Comparison of ENCODE assay signal across 7 cellular contexts in the genomic region with DNA sequence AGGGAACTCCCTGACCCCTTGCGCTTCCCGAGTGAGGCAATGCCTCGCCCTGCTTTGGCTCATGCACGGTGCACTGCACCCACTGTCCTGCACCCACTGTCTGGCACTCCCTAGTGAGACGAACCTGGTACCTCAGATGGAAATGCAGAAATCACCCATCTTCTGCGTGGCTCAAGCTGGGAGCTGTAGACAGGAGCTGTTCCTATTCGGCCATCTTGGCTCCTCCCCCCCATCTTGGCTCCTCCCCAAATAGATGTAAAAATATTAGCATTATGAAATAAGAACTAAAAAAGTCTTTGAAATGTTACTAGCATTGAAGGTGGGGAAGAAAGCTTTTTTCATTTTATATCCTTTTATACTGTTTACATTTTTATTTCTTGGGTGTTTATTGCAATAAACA.
A peak's percentile ranks its signal among the peaks of the same experiment; 100 is the strongest.
DNase-seq lines count a peak whose midpoint lies in the region; FAIRE-seq and TF ChIP-seq lines count a peak whose summit lies in the region.
"Not testable (repeated sequence)": the region's sequence is repeated elsewhere in the genome, so short reads cannot be mapped to it uniquely, and the experiment has no call there.

No MANE protein-coding gene starts in this region.

- not testable (repeated sequence) for H3K9me2 ChIP-seq in PC-9 (ENCODE audit: insufficient read depth); hepatocyte (replicated peaks; ENCODE audit: insufficient read depth)

- peak; percentile 52 for DNase-seq in DMS 273 (lab: John Stamatoyannopoulos, UW; ENCODE audit: unreplicated experiment)
- peak; percentile 7 for DNase-seq in NCI-H2171 (lab: John Stamatoyannopoulos, UW)
- not testable (repeated sequence) for DNase-seq in PC-9; astrocyte (ENCODE audit: low read depth); nephron progenitor cell
- peak; percentile 32 for DNase-seq in hepatocyte (ENCODE audit: low spot score)

- H3K36me3 Mint-ChIP-seq in astrocyte (ENCODE audit: low read depth, unreplicated experiment): not testable (repeated sequence)
- H3K36me3 Mint-ChIP-seq in nephron progenitor cell (ENCODE audit: low read depth): peaks cover 13% of the 10 kb centered on the region

- POLR2A ChIA-PET in PC-9 (lab: Charles Lee; ENCODE audit: unreplicated experiment): not testable (repeated sequence)

- not testable (repeated sequence) for H3K9me3 ChIP-seq in HUES64 (ENCODE audit: insufficient read depth, low read depth, low read length); PC-9 (ENCODE audit: insufficient read depth, low read depth); astrocyte (ENCODE audit: insufficient read depth, low read depth, low read length); hepatocyte (ENCODE audit: low read depth)

- 11% methylated on average over 6 of the region's 7 CpGs for WGBS in HUES64
- WGBS in hepatocyte (ENCODE audit: low lambda C conversion rate, missing lambda C conversion rate): 6% methylated on average over 7 of the region's 7 CpGs

- not testable (repeated sequence) for FAIRE-seq in astrocyte (lab: Jason Lieb, UNC)

- CTCF ChIA-PET in PC-9 (lab: Charles Lee): not testable (repeated sequence)

- H3K4me3 ChIP-seq in HUES64 (ENCODE audit: low read length) (peak overlapping the region; percentile 63), PC-9 (peak overlapping the region; percentile 39; the same call in 1 of the 2 replicates), hepatocyte (peak overlapping the region; percentile 24)
- H3K4me3 ChIP-seq in astrocyte (ENCODE audit: insufficient read depth, low read depth, low read length): not testable (repeated sequence)

- H3K27me3 Mint-ChIP-seq in astrocyte (ENCODE audit: low read depth, unreplicated experiment); nephron progenitor cell (ENCODE audit: low read depth, poor library complexity): not testable (repeated sequence)

- H3K9ac ChIP-seq in HUES64 (ENCODE audit: low read depth, low read length): peak overlapping the region; percentile 80
- not testable (repeated sequence) for H3K9ac ChIP-seq in astrocyte (ENCODE audit: low read length)

- not testable (repeated sequence) for H3K27ac Mint-ChIP-seq in astrocyte (ENCODE audit: unreplicated experiment); nephron progenitor cell

- H3K4me2 ChIP-seq in PC-9: peak overlapping the region; percentile 62
- H3K4me2 ChIP-seq in astrocyte (ENCODE audit: low read length): not testable (repeated sequence)
- peak overlapping the region; percentile 80 for H3K4me2 ChIP-seq in hepatocyte

- intact Hi-C loops in PC-9 (cut with micrococcal nuclease; ENCODE audit: unreplicated experiment): not testable (repeated sequence)

- not testable (repeated sequence) for H4K20me1 ChIP-seq in PC-9 (ENCODE audit: insufficient read depth); astrocyte (ENCODE audit: insufficient read depth, low read length); hepatocyte (ENCODE audit: insufficient read depth, poor library complexity, severe bottlenecking)

- H3K27ac ChIP-seq in HUES64 (ENCODE audit: low read depth, low read length); PC-9; astrocyte (ENCODE audit: low read depth, low read length): not testable (repeated sequence)
- H3K27ac ChIP-seq in hepatocyte: peak overlapping the region; percentile 74

- H3K36me3 ChIP-seq in HUES64 (ENCODE audit: insufficient read depth, low read length); PC-9 (ENCODE audit: low read depth); astrocyte (ENCODE audit: insufficient read depth, low read length); hepatocyte (replicated peaks; ENCODE audit: insufficient read depth, low read depth): not testable (repeated sequence)

- not testable (repeated sequence) for H3K4me1 Mint-ChIP-seq in astrocyte (ENCODE audit: low read depth, unreplicated experiment)
- H3K4me1 Mint-ChIP-seq in nephron progenitor cell: peaks cover 28% of the 10 kb centered on the region

- H3F3A ChIP-seq in PC-9 (ENCODE audit: insufficient read depth, low read depth): not testable (repeated sequence)

- H3K4me1 ChIP-seq in HUES64 (ENCODE audit: insufficient read depth, low read length); PC-9 (replicated peaks; ENCODE audit: insufficient read depth); astrocyte (ENCODE audit: insufficient read depth, low read length); hepatocyte (ENCODE audit: insufficient read depth): not testable (repeated sequence)

- peak overlapping the region; percentile 62; the same call in 1 of the 2 replicates for H2AFZ ChIP-seq in PC-9
- not testable (repeated sequence) for H2AFZ ChIP-seq in astrocyte (ENCODE audit: low read depth, low read length)
- peak overlapping the region; percentile 84 for H2AFZ ChIP-seq in hepatocyte

- TF ChIP-seq CTCF in PC-9 (conservative IDR thresholded peaks at IDR 0.05); astrocyte (IDR thresholded peaks at IDR 0.05; ENCODE audit: insufficient read depth, low read depth, low read length); hepatocyte (IDR thresholded peaks at IDR 0.05; ENCODE audit: poor library complexity); nephron progenitor cell (IDR thresholded peaks at IDR 0.05): not testable (repeated sequence)

- H3K27me3 ChIP-seq in HUES64 (ENCODE audit: insufficient read depth, low read length); astrocyte (ENCODE audit: insufficient read depth, low read length); hepatocyte: not testable (repeated sequence)
- H3K27me3 ChIP-seq in PC-9 (ENCODE audit: insufficient read depth, low read depth): peaks cover 16% of the 10 kb centered on the region

- not testable (repeated sequence) for BruUV-seq in PC-9 (replicated peaks; lab: Mats Ljungman, UMichigan)

- not testable (repeated sequence) for H3K79me2 ChIP-seq in PC-9 (ENCODE audit: low read depth); astrocyte (ENCODE audit: insufficient read depth, low read length); hepatocyte

- peak overlapping the region; percentile 45 for H3K4me3 Mint-ChIP-seq in astrocyte (ENCODE audit: unreplicated experiment)
- peak overlapping the region; percentile 70 for H3K4me3 Mint-ChIP-seq in nephron progenitor cell

- H3K9me3 Mint-ChIP-seq in astrocyte (ENCODE audit: unreplicated experiment): not testable (repeated sequence)
- peaks cover 27% of the 10 kb centered on the region for H3K9me3 Mint-ChIP-seq in nephron progenitor cell
